Comparison of ENCODE assay signal across 10 cellular contexts in genomic region chr12:75944905-75945412, GRCh38.
DNase-seq lines count a peak whose midpoint lies in the region; ATAC-seq and TF ChIP-seq lines count a peak whose summit lies in the region.
"Had no signal": no experiment of that assay in that cellular context is flagged by ENCODE, and none has a peak within 500 bp of the region (broad histone marks: within the 10 kb centered on the region; RNA-seq: fewer than 3 reads in every experiment).

No MANE protein-coding gene starts in this region.

- TF ChIP-seq CTCF in activated B cell treated with CpG ODN at 0.5 μM for 24 hours (IDR thresholded peaks at IDR 0.05): no peak
- no peak for TF ChIP-seq CTCF in hepatocyte (IDR thresholded peaks at IDR 0.05; ENCODE audit: poor library complexity)

- H2AFZ ChIP-seq in hepatocyte: no peak overlapping the region

- no peaks in the 10 kb centered on the region for H3K27me3 Mint-ChIP-seq in activated CD4-positive, alpha-beta T cell treated with anti-CD3 and anti-CD28 coated beads, Interleukin-2, amount 10 ng/mL, durations not matched to agents 7 days and 5 days
- no peaks in the 10 kb centered on the region for H3K27me3 Mint-ChIP-seq in activated B cell treated with CpG ODN at 0.5 μM for 24 hours
- no peaks in the 10 kb centered on the region for H3K27me3 Mint-ChIP-seq in stimulated activated naive B cell treated with anti-CD40 and anti-IgM and Interleukin-4, amounts not matched to agents 10 μg/mL and 1 μg/mL and 100 μg/mL, for 72 hours

- ATAC-seq in activated B cell treated with CpG ODN at 0.5 μM for 24 hours (ENCODE audit: low read depth) (no peak), HG02981 (IDR thresholded peaks at IDR 0.05; ENCODE audit: unreplicated experiment) (no peak)
- ATAC-seq in stimulated activated naive B cell treated with anti-CD40 and anti-IgM and Interleukin-4, amounts not matched to agents 10 μg/mL and 1 μg/mL and 100 μg/mL, for 72 hours (replicated peaks): no peak

- no peaks in the 10 kb centered on the region for H3K9me3 ChIP-seq in hepatocyte (ENCODE audit: low read depth)
- H3K9me3 ChIP-seq: ovary had no signal

- CTCF ChIA-PET in activated CD4-positive, alpha-beta T cell treated with anti-CD3 and anti-CD28 coated beads, Interleukin-2, amount 10 ng/mL, durations not matched to agents 7 days and 5 days (lab: Charles Lee): interaction anchor here (0.9 to 2.8 kb wide), 9 partner anchors 10 to 87 kb away, joined by 3 to 15 read pairs (median 3); partner anchors contain the start of gene PHLDA1
- CTCF ChIA-PET in activated B cell treated with CpG ODN at 0.5 μM for 24 hours (lab: Charles Lee): interaction anchor here (0.9 kb wide), 1 partner anchor 91 kb away, joined by 3 read pairs; no protein-coding TSS in a partner anchor

- H3K79me2 ChIP-seq in hepatocyte: no peaks in the 10 kb centered on the region

- no peak for DNase-seq in activated CD4-positive, alpha-beta T cell treated with anti-CD3 and anti-CD28 coated beads, Interleukin-2, amount 10 ng/mL, durations not matched to agents 7 days and 5 days
- DNase-seq in activated CD4-positive, alpha-beta T cell treated with anti-CD3 and anti-CD28 coated beads for 4 hours: no peak
- no peak for DNase-seq in activated B cell treated with CpG ODN at 0.5 μM for 24 hours
- DNase-seq in hepatocyte (ENCODE audit: low spot score): no peak
- DNase-seq in stimulated activated naive B cell treated with anti-CD40 and anti-IgM and Interleukin-4, amounts not matched to agents 10 μg/mL and 1 μg/mL and 100 μg/mL, for 72 hours: no peak
- DNase-seq in dermis blood vessel endothelial cell: no peak
- DNase-seq in NCI-H82 (lab: John Stamatoyannopoulos, UW): no peak
- DNase-seq: glutamatergic neuron, ovary had no signal

- POLR2A ChIA-PET in activated CD4-positive, alpha-beta T cell treated with anti-CD3 and anti-CD28 coated beads, Interleukin-2, amount 10 ng/mL, durations not matched to agents 7 days and 5 days (lab: Charles Lee): interaction anchor here (1.2 to 2.2 kb wide), 2 partner anchors 34 to 86 kb away, joined by 6 to 8 read pairs; partner anchors contain the start of gene PHLDA1
- POLR2A ChIA-PET in activated B cell treated with CpG ODN at 0.5 μM for 24 hours (lab: Charles Lee): no interaction called here

- 88% methylated on average over 4 of the region's 4 CpGs for WGBS in hepatocyte (ENCODE audit: low lambda C conversion rate, missing lambda C conversion rate)

- peaks cover 5% of the 10 kb centered on the region for H3K9me3 Mint-ChIP-seq in activated CD4-positive, alpha-beta T cell treated with anti-CD3 and anti-CD28 coated beads, Interleukin-2, amount 10 ng/mL, durations not matched to agents 7 days and 5 days
- no peaks in the 10 kb centered on the region for H3K9me3 Mint-ChIP-seq in activated B cell treated with CpG ODN at 0.5 μM for 24 hours
- H3K9me3 Mint-ChIP-seq in stimulated activated naive B cell treated with anti-CD40 and anti-IgM and Interleukin-4, amounts not matched to agents 10 μg/mL and 1 μg/mL and 100 μg/mL, for 72 hours: peaks cover 2 to 4% of the 10 kb centered on the region in 2 donors

- H3K27ac Mint-ChIP-seq in activated CD4-positive, alpha-beta T cell treated with anti-CD3 and anti-CD28 coated beads, Interleukin-2, amount 10 ng/mL, durations not matched to agents 7 days and 5 days: peak overlapping the region; percentile 96
- peak overlapping the region; percentile 83 for H3K27ac Mint-ChIP-seq in activated B cell treated with CpG ODN at 0.5 μM for 24 hours
- peak overlapping the region; percentile 92 for H3K27ac Mint-ChIP-seq in stimulated activated naive B cell treated with anti-CD40 and anti-IgM and Interleukin-4, amounts not matched to agents 10 μg/mL and 1 μg/mL and 100 μg/mL, for 72 hours

- H3K27me3 ChIP-seq in hepatocyte: no peaks in the 10 kb centered on the region
- H3K27me3 ChIP-seq: ovary had no signal

- intact Hi-C loops in activated B cell treated with CpG ODN at 0.5 μM for 24 hours (cut with micrococcal nuclease): loop anchor here (1.0 kb wide), 3 partner anchors 11 to 86 kb away; partner anchors contain the start of gene PHLDA1

- H3K36me3 ChIP-seq in hepatocyte (replicated peaks; ENCODE audit: insufficient read depth, low read depth): no peaks in the 10 kb centered on the region
- H3K36me3 ChIP-seq: ovary had no signal

- H3K36me3 Mint-ChIP-seq in activated CD4-positive, alpha-beta T cell treated with anti-CD3 and anti-CD28 coated beads, Interleukin-2, amount 10 ng/mL, durations not matched to agents 7 days and 5 days (ENCODE audit: low read depth): peaks cover 3% of the 10 kb centered on the region
- H3K36me3 Mint-ChIP-seq in activated B cell treated with CpG ODN at 0.5 μM for 24 hours (ENCODE audit: low read depth): no peaks in the 10 kb centered on the region
- H3K36me3 Mint-ChIP-seq in stimulated activated naive B cell treated with anti-CD40 and anti-IgM and Interleukin-4, amounts not matched to agents 10 μg/mL and 1 μg/mL and 100 μg/mL, for 72 hours: peaks cover 0 to 1% of the 10 kb centered on the region in 2 donors

- H3K4me3 Mint-ChIP-seq in activated CD4-positive, alpha-beta T cell treated with anti-CD3 and anti-CD28 coated beads, Interleukin-2, amount 10 ng/mL, durations not matched to agents 7 days and 5 days: no peak overlapping the region
- H3K4me3 Mint-ChIP-seq in activated B cell treated with CpG ODN at 0.5 μM for 24 hours: no peak overlapping the region
- peak overlapping the region in 1 of 2 donors; percentile 6 for H3K4me3 Mint-ChIP-seq in stimulated activated naive B cell treated with anti-CD40 and anti-IgM and Interleukin-4, amounts not matched to agents 10 μg/mL and 1 μg/mL and 100 μg/mL, for 72 hours

- H3K4me1 Mint-ChIP-seq in activated CD4-positive, alpha-beta T cell treated with anti-CD3 and anti-CD28 coated beads, Interleukin-2, amount 10 ng/mL, durations not matched to agents 7 days and 5 days: peaks cover 22% of the 10 kb centered on the region
- H3K4me1 Mint-ChIP-seq in activated B cell treated with CpG ODN at 0.5 μM for 24 hours: peaks cover 18% of the 10 kb centered on the region
- H3K4me1 Mint-ChIP-seq in stimulated activated naive B cell treated with anti-CD40 and anti-IgM and Interleukin-4, amounts not matched to agents 10 μg/mL and 1 μg/mL and 100 μg/mL, for 72 hours: peaks cover 14 to 20% of the 10 kb centered on the region in 2 donors

- no peak overlapping the region for H3K4me2 ChIP-seq in hepatocyte

- H3K4me3 ChIP-seq in hepatocyte: no peak overlapping the region
- H3K4me3 ChIP-seq: ovary had no signal

- peaks cover 11% of the 10 kb centered on the region for H3K4me1 ChIP-seq in hepatocyte (ENCODE audit: insufficient read depth)

- no peaks in the 10 kb centered on the region for H3K9me2 ChIP-seq in hepatocyte (replicated peaks; ENCODE audit: insufficient read depth)

- H3K27ac ChIP-seq in hepatocyte: peak overlapping the region; percentile 85
- H3K27ac ChIP-seq: ovary had no signal

- H4K20me1 ChIP-seq in hepatocyte (ENCODE audit: insufficient read depth, poor library complexity, severe bottlenecking): no peaks in the 10 kb centered on the region
